20 cellular contexts compared by ENCODE assay signal in genomic region chrX:36916941-36917340, GRCh38.
DNase-seq lines count a peak whose midpoint lies in the region; ATAC-seq, FAIRE-seq and TF ChIP-seq lines count a peak whose summit lies in the region.
"Had no signal": no experiment of that assay in that cellular context is flagged by ENCODE, and none has a peak within 500 bp of the region (broad histone marks: within the 10 kb centered on the region; RNA-seq: fewer than 3 reads in every experiment).

No MANE protein-coding gene starts in this region.

- H4K5ac ChIP-seq in IMR-90 (ENCODE audit: low read depth, low read length) = no peak overlapping the region

- H4K8ac ChIP-seq in IMR-90 (ENCODE audit: low read depth in 2 of 2, low read length in 2 of 2) = no peak overlapping the region

- no peak overlapping the region for H2BK120ac ChIP-seq in IMR-90 (ENCODE audit: low read depth, low read length)

- ATAC-seq in A549 (no peak), IMR-90 (ENCODE audit: low read depth) (no peak), HG03378 (IDR thresholded peaks at IDR 0.05; ENCODE audit: unreplicated experiment) (no peak)
- ATAC-seq: CD8-positive, alpha-beta T cell had no signal

- FAIRE-seq in A549 (lab: Jason Lieb, UNC) (no peak), colon (lab: Jason Lieb, UNC) (peak; percentile 55)
- FAIRE-seq: A204.1, D721Med, G401.6, GM12891, GM19239 had no signal

- no peak overlapping the region for H3K23ac ChIP-seq in IMR-90 (ENCODE audit: low read depth, low read length)

- WGBS in A549 (ENCODE audit: missing lambda C conversion rate) = 3% methylated on average over 2 of the region's 2 CpGs
- no CpG with 5 or more reads among the region's 2 CpGs for WGBS in IMR-90 (ENCODE audit: extremely low coverage in 2 of 2, insufficient read length in 1 of 2), 2 experiments

- H4K20me1 ChIP-seq in IMR-90 (ENCODE audit: insufficient read depth, low read length) (no peaks in the 10 kb centered on the region), osteoblast (ENCODE audit: insufficient read depth, low read length) (no peaks in the 10 kb centered on the region)
- H4K20me1 ChIP-seq: BLaER1 treated with 17β-estradiol and CSF1 and Interleukin-3, amounts not matched to agents 10 nM and 100 nM had no signal

- CTCF ChIA-PET in A549 (lab: Yijun Ruan, JAX) = interaction anchor here (1.4 kb wide), 1 partner anchor 9 kb away, joined by 3 read pairs; no protein-coding TSS in a partner anchor
- CTCF ChIA-PET in IMR-90 (lab: Yijun Ruan, JAX) = no interaction called here

- H3K4me1 ChIP-seq in A549 = no peaks in the 10 kb centered on the region
- H3K4me1 ChIP-seq in IMR-90 (ENCODE audit: control insufficient read depth, insufficient read depth, low read length) = no peaks in the 10 kb centered on the region
- no peaks in the 10 kb centered on the region for H3K4me1 ChIP-seq in osteoblast (ENCODE audit: insufficient read depth, low read length)
- H3K4me1 ChIP-seq: BLaER1 treated with 17β-estradiol and CSF1 and Interleukin-3, amounts not matched to agents 10 nM and 100 nM; Caco-2 had no signal

- H3K14ac ChIP-seq in IMR-90 (replicated peaks; ENCODE audit: low read depth, low read length) = no peak overlapping the region

- no TSS peak for BruUV-seq in IMR-90 (replicated peaks; lab: Mats Ljungman, UMichigan)

- TF ChIP-seq CTCF in A549 (IDR thresholded peaks at IDR 0.05) (no peak), IMR-90 (conservative IDR thresholded peaks at IDR 0.05; ENCODE audit: low read depth, low read length) (no peak), osteoblast (IDR thresholded peaks at IDR 0.05; ENCODE audit: extremely low read depth, low read depth, low read length) (no peak)

- no peak for TF ChIP-seq EP300 in A549 (IDR thresholded peaks at IDR 0.05)

- no peak overlapping the region for H3K18ac ChIP-seq in IMR-90 (ENCODE audit: low read depth, low read length)

- H3K36me3 ChIP-seq in IMR-90 (ENCODE audit: control insufficient read depth, insufficient read depth, low read length) = no peaks in the 10 kb centered on the region
- no peaks in the 10 kb centered on the region for H3K36me3 ChIP-seq in osteoblast (ENCODE audit: insufficient read depth, low read length)
- H3K36me3 ChIP-seq: BLaER1 treated with 17β-estradiol and CSF1 and Interleukin-3, amounts not matched to agents 10 nM and 100 nM had no signal

- H3K9me1 ChIP-seq in IMR-90 (ENCODE audit: insufficient read depth, low read length) = no peaks in the 10 kb centered on the region

- H3K79me1 ChIP-seq in IMR-90 (ENCODE audit: low read depth in 1 of 2, low read length in 2 of 2) = no peaks in the 10 kb centered on the region

- H3K9ac ChIP-seq in IMR-90 (ENCODE audit: low read depth, low read length) = no peak overlapping the region
- H3K9ac ChIP-seq: BLaER1 treated with 17β-estradiol and CSF1 and Interleukin-3, amounts not matched to agents 10 nM and 100 nM had no signal

- no peak overlapping the region for H3K4me3 ChIP-seq in A549
- no peak overlapping the region for H3K4me3 ChIP-seq in IMR-90 (ENCODE audit: insufficient read depth, low read depth, low read length)
- H3K4me3 ChIP-seq in osteoblast (ENCODE audit: insufficient read depth, low read length) = no peak overlapping the region
- H3K4me3 ChIP-seq: BLaER1 treated with 17β-estradiol and CSF1 and Interleukin-3, amounts not matched to agents 10 nM and 100 nM had no signal

- intact Hi-C loops in IMR-90 (cut with micrococcal nuclease) = no loop called here

- dilution Hi-C loops in IMR-90 (cut with HindIII; ENCODE audit: low sequenced_read_pairs, unreplicated experiment) = no loop called here

- no peaks in the 10 kb centered on the region for H3K27me3 ChIP-seq in IMR-90 (ENCODE audit: control insufficient read depth, insufficient read depth, low read length)
- no peaks in the 10 kb centered on the region for H3K27me3 ChIP-seq in osteoblast (ENCODE audit: insufficient read depth, low read length)

- in situ Hi-C loops in IMR-90 (cut with MboI; ENCODE audit: low sequenced_read_pairs) = no loop called here

- H3K4ac ChIP-seq in IMR-90 (ENCODE audit: low read depth, low read length) = no peak overlapping the region

- no peak overlapping the region for H2AFZ ChIP-seq in IMR-90 (replicated peaks; ENCODE audit: low read length, poor library complexity)
- no peak overlapping the region for H2AFZ ChIP-seq in osteoblast (ENCODE audit: low read length)

- H2BK15ac ChIP-seq in IMR-90 (ENCODE audit: low read depth, low read length) = no peak overlapping the region

- no peak overlapping the region for H3K56ac ChIP-seq in IMR-90 (ENCODE audit: extremely low read depth, insufficient read depth, low read length)

- H2BK20ac ChIP-seq in IMR-90 (ENCODE audit: low read depth, low read length) = no peak overlapping the region

- DNase-seq in A549 (ENCODE audit: low read depth in 1 of 2, low spot score in 1 of 2) (no peak), IMR-90 (no peak), osteoblast (ENCODE audit: insufficient read length, low spot score, missing footprints) (no peak)
- DNase-seq: 8988T; AML-193; Caco-2; Calu3; CD4-positive, alpha-beta T cell; CD8-positive, alpha-beta T cell; DMS79 treated with DMSO at 0.1 percent for 48 hours; GF-D8 had no signal

- TF ChIP-seq POLR2A in A549 (IDR thresholded peaks at IDR 0.05; ENCODE audit: low read length) (no peak), IMR-90 (IDR thresholded peaks at IDR 0.05; ENCODE audit: low read depth, low read length) (no peak)

- H3K79me2 ChIP-seq in osteoblast (ENCODE audit: insufficient read depth, low read length) = no peaks in the 10 kb centered on the region

- no peak overlapping the region for H2AK9ac ChIP-seq in IMR-90 (replicated peaks; ENCODE audit: low read depth, low read length, poor library complexity)

- H3K4me2 ChIP-seq in A549 = no peak overlapping the region
- H3K4me2 ChIP-seq in IMR-90 (ENCODE audit: low read depth, low read length) = no peak overlapping the region
- no peak overlapping the region for H3K4me2 ChIP-seq in osteoblast (ENCODE audit: insufficient read depth, low read length)
- H3K4me2 ChIP-seq: BLaER1 treated with 17β-estradiol and CSF1 and Interleukin-3, amounts not matched to agents 10 nM and 100 nM had no signal

- H3K9me3 ChIP-seq in A549 = no peaks in the 10 kb centered on the region
- H3K9me3 ChIP-seq in IMR-90 (ENCODE audit: control insufficient read depth, insufficient read depth, low read length) = no peaks in the 10 kb centered on the region
- no peaks in the 10 kb centered on the region for H3K9me3 ChIP-seq in osteoblast (ENCODE audit: low read depth, low read length)
- H3K9me3 ChIP-seq: BLaER1 treated with 17β-estradiol and CSF1 and Interleukin-3, amounts not matched to agents 10 nM and 100 nM; Caco-2 had no signal

- H3K27ac ChIP-seq in A549 = no peak overlapping the region
- H3K27ac ChIP-seq in IMR-90 (ENCODE audit: insufficient read depth, low read length) = no peak overlapping the region
- H3K27ac ChIP-seq in osteoblast (ENCODE audit: low read depth, low read length) = no peak overlapping the region
- H3K27ac ChIP-seq: BLaER1 treated with 17β-estradiol and CSF1 and Interleukin-3, amounts not matched to agents 10 nM and 100 nM; C4-2B had no signal

- POLR2A ChIA-PET in A549 (lab: Yijun Ruan, JAX) = no interaction called here
- POLR2A ChIA-PET in IMR-90 (lab: Charles Lee; ENCODE audit: unreplicated experiment) = no interaction called here

- no peak overlapping the region for H2AK5ac ChIP-seq in IMR-90 (ENCODE audit: low read depth, low read length)

- no peak overlapping the region for H2BK5ac ChIP-seq in IMR-90 (ENCODE audit: low read depth, low read length, poor library complexity, severe bottlenecking)

- no peak overlapping the region for H4K91ac ChIP-seq in IMR-90 (ENCODE audit: insufficient read depth, low read depth, low read length)

- TF ChIP-seq RAD21 in A549 (conservative IDR thresholded peaks at IDR 0.05 in 1 of 2, IDR thresholded peaks at IDR 0.05 in 1 of 2) (no peak), IMR-90 (IDR thresholded peaks at IDR 0.05; ENCODE audit: low read length) (no peak)

TF ChIP-seq in A549, 52 proteins besides CTCF, POLR2A, EP300 and RAD21:
- peak; percentile 69 for TF ChIP-seq MAFK (IDR thresholded peaks at IDR 0.05; ENCODE audit: partially characterized antibody)
- no peak for TF ChIP-seq ZC3H11A (IDR thresholded peaks at IDR 0.05)
- no peak for TF ChIP-seq ZSCAN20 (CRISPR knock-in tag; IDR thresholded peaks at IDR 0.05)
- no peak for TF ChIP-seq POLR2AphosphoS2 (conservative IDR thresholded peaks at IDR 0.05; ENCODE audit: low read length)
- TF ChIP-seq CBX2 (IDR thresholded peaks at IDR 0.05; ENCODE audit: borderline replicate concordance, low read depth) = no peak

TF ChIP-seq in IMR-90, 13 proteins besides CTCF, POLR2A, EP300 and RAD21:
- peak; percentile 75 for TF ChIP-seq MAFK (IDR thresholded peaks at IDR 0.05; ENCODE audit: low read depth, low read length)
- no peak for TF ChIP-seq ELK1 (IDR thresholded peaks at IDR 0.05; ENCODE audit: borderline replicate concordance, low read depth, low read length)
TF ChIP-seq in IMR-90: peak in this region for 1.
